In the genomic region with DNA sequence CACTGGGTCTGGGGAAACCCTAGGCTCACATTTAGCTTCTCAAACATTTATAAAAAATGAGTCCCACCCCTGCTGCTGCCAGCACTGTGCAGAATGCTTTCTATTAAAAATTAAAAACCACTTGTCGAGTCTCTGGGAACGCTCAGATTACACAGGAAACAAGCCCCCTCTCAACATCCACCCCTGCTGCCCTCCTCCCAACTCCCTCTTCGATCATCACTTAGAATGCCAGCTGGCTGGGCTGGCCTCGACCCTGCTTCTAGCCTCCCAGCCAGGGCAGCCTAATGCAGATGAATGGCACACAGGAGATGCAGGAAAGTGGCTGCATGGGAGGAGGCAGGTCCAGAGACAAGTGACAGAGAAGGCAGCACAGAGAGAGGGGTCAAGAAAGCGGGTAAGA, we compare ENCODE assay signal across 16 cellular contexts.
DNase-seq lines count a peak whose midpoint lies in the region; ATAC-seq and TF ChIP-seq lines count a peak whose summit lies in the region.
"Had no signal": no experiment of that assay in that cellular context is flagged by ENCODE, and none has a peak within 500 bp of the region (broad histone marks: within the 10 kb centered on the region; RNA-seq: fewer than 3 reads in every experiment).

No MANE protein-coding gene starts in this region.

- peaks cover 15% of the 10 kb centered on the region for H3K27me3 Mint-ChIP-seq in activated CD4-positive, alpha-beta T cell treated with anti-CD3 and anti-CD28 coated beads for 36 hours

- intact Hi-C loops in activated CD4-positive, alpha-beta T cell treated with anti-CD3 and anti-CD28 coated beads for 36 hours (cut with DNase I, micrococcal nuclease), result no loop called here

- H3K9me3 Mint-ChIP-seq in activated CD4-positive, alpha-beta T cell treated with anti-CD3 and anti-CD28 coated beads for 36 hours (ENCODE audit: low read depth), result no peaks in the 10 kb centered on the region
- H3K9me3 Mint-ChIP-seq: CD8-positive, alpha-beta T cell had no signal

- TF ChIP-seq CTCF in GM13976 (IDR thresholded peaks at IDR 0.05; ENCODE audit: borderline replicate concordance, control extremely low read depth, extremely low read depth, insufficient read depth, missing control alignments), result no peak

- H3K27ac Mint-ChIP-seq in activated CD4-positive, alpha-beta T cell treated with anti-CD3 and anti-CD28 coated beads for 36 hours, result no peak overlapping the region
- H3K27ac Mint-ChIP-seq: CD8-positive, alpha-beta T cell had no signal

- H3K4me3 Mint-ChIP-seq in activated CD4-positive, alpha-beta T cell treated with anti-CD3 and anti-CD28 coated beads for 36 hours, result no peak overlapping the region
- H3K4me3 Mint-ChIP-seq: CD8-positive, alpha-beta T cell had no signal

- CTCF ChIA-PET in activated CD4-positive, alpha-beta T cell treated with anti-CD3 and anti-CD28 coated beads for 36 hours (lab: Charles Lee), result no interaction called here

- no peaks in the 10 kb centered on the region for H3K4me1 Mint-ChIP-seq in activated CD4-positive, alpha-beta T cell treated with anti-CD3 and anti-CD28 coated beads for 36 hours

- POLR2A ChIA-PET in activated CD4-positive, alpha-beta T cell treated with anti-CD3 and anti-CD28 coated beads for 36 hours (lab: Charles Lee), result no interaction called here

- no peak for ATAC-seq in activated CD4-positive, alpha-beta T cell treated with anti-CD3 and anti-CD28 coated beads for 36 hours
- ATAC-seq: CD8-positive, alpha-beta T cell; HepG2 had no signal

- in situ Hi-C loops in GM13976 (cut with MboI; ENCODE audit: low sequenced_read_pairs, unreplicated experiment), result no loop called here

- DNase-seq in NCI-H748 (lab: John Stamatoyannopoulos, UW; ENCODE audit: unreplicated experiment) (peak; percentile 17), NCI-H748 treated with DMSO at 0.1 percent for 48 hours (lab: John Stamatoyannopoulos, UW) (no peak), NCI-H128 (lab: John Stamatoyannopoulos, UW; ENCODE audit: unreplicated experiment) (peak; percentile 27), NCI-H524 (lab: John Stamatoyannopoulos, UW) (peak; percentile 68 to 77), mucosa of gallbladder (ENCODE audit: low spot score) (no peak), GM13976 (ENCODE audit: low spot score) (no peak)
- DNase-seq in activated CD4-positive, alpha-beta T cell treated with anti-CD3 and anti-CD28 coated beads for 36 hours, result no peak
- DNase-seq: CD8-positive, alpha-beta T cell; DND-41; KBM-7; NCI-H1694 treated with DMSO at 0.1 percent for 48 hours; NCI-H526; SHP77 treated with DMSO at 0.1 percent for 48 hours; T-helper 1 cell; T-helper 9 cell had no signal

- H3K36me3 Mint-ChIP-seq in activated CD4-positive, alpha-beta T cell treated with anti-CD3 and anti-CD28 coated beads for 36 hours (ENCODE audit: low read depth), result no peaks in the 10 kb centered on the region
- H3K36me3 Mint-ChIP-seq: CD8-positive, alpha-beta T cell had no signal

Comparison
In these comparisons a context has a peak if more than half of its experiments do, and no peak if none do; other contexts are left out.
1. DNase-seq: peak in NCI-H748 (single experiment), NCI-H128 (single experiment) and NCI-H524 (2 of 2); none in NCI-H748 treated with DMSO at 0.1 percent for 48 hours (single experiment), mucosa of gallbladder (single experiment), GM13976 (single experiment) and activated CD4-positive, alpha-beta T cell treated with anti-CD3 and anti-CD28 coated beads for 36 hours (single experiment).